In the genomic region with DNA sequence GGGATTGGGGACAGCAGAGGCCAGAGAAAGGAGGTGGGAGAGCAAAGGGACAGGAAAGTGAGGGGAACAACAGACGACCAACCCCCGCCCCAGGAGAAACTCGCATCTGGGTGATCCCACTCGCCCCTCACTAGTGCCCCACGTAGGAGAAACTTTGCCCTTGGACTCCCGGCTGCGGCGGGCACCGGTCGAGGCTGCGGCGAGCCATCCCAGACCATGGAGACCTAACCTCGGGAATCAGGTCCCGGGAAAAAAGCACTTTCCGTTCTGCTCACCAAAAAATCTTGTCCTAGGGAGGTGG, we compare ENCODE assay signal across 9 cellular contexts. TPM values are rescaled to one million over a fixed set of nuclear protein-coding genes. Genes with fewer than 3 reads are reported as not detected.
DNase-seq lines count a peak whose midpoint lies in the region; ATAC-seq, FAIRE-seq and TF ChIP-seq lines count a peak whose summit lies in the region.
"Had no signal": no experiment of that assay in that cellular context is flagged by ENCODE, and none has a peak within 500 bp of the region (broad histone marks: within the 10 kb centered on the region; RNA-seq: fewer than 3 reads in every experiment).

No MANE protein-coding gene starts in this region.

- no peaks in the 10 kb centered on the region for H3K79me2 ChIP-seq in GM12878 (ENCODE audit: control insufficient read depth, insufficient read depth, low read length)

- no peaks in the 10 kb centered on the region for H3K36me3 ChIP-seq in left ventricle myocardium inferior
- H3K36me3 ChIP-seq in GM12878 (ENCODE audit: control insufficient read depth in 2 of 2, insufficient read depth in 2 of 2, low read length in 1 of 2) = peaks cover 0 to 9% of the 10 kb centered on the region in 2 experiments; a peak in 2 of 4 replicates
- no peaks in the 10 kb centered on the region for H3K36me3 ChIP-seq in urinary bladder (ENCODE audit: insufficient read depth)

- H3K27ac ChIP-seq in left ventricle myocardium inferior (replicated peaks) (no peak overlapping the region), GM12878 (ENCODE audit: control insufficient read depth, insufficient read depth) (no peak overlapping the region), urinary bladder (ENCODE audit: low read depth) (no peak overlapping the region)

- 2% methylated on average over 15 of the region's 15 CpGs for WGBS in GM12878 (ENCODE audit: insufficient coverage, insufficient replicate concordance, low lambda C conversion rate, missing lambda C conversion rate)
- WGBS in urinary bladder = 3% methylated on average over 15 of the region's 15 CpGs

- TF ChIP-seq CTCF in left ventricle myocardium inferior (IDR thresholded peaks at IDR 0.05; ENCODE audit: borderline replicate concordance) = no peak
- TF ChIP-seq CTCF in GM12878 (IDR thresholded peaks at IDR 0.05 in 2 of 3, conservative IDR thresholded peaks at IDR 0.05 in 1 of 3; ENCODE audit: control insufficient read depth in 2 of 3, extremely low read depth in 1 of 3, insufficient read depth in 1 of 3, low read depth in 3 of 3, low read length in 3 of 3) = no peak
- no peak for TF ChIP-seq CTCF in GM10266 (IDR thresholded peaks at IDR 0.05; ENCODE audit: control insufficient read depth, insufficient read depth, low read depth, missing control alignments)

- POLR2A ChIA-PET in GM12878 (lab: Charles Lee) = interaction anchor here (0.6 to 8.7 kb wide), 11 partner anchors 10 to 206 kb away, joined by 3 to 77 read pairs (median 7); no protein-coding TSS in a partner anchor

- H4K20me1 ChIP-seq in GM12878 (ENCODE audit: control insufficient read depth, insufficient read depth) = no peaks in the 10 kb centered on the region

- in situ Hi-C loops in GM12878 (cut with MboI) = loop anchor here (5.0 kb wide), 1 partner anchor 103 kb away; no protein-coding TSS in a partner anchor

- TF ChIP-seq RAD21 in GM12878 (IDR thresholded peaks at IDR 0.05; ENCODE audit: insufficient read depth, low read depth, low read length) = no peak

- no TSS peak for BruUV-seq in GM12878 (replicated peaks; lab: Mats Ljungman, UMichigan)

- DNase-seq in left ventricle myocardium inferior (no peak), left ventricle myocardium superior (no peak), GM12878 (ENCODE audit: low read depth, low spot score) (no peak), GM10266 (ENCODE audit: extremely low spot score) (no peak)

- peak overlapping the region; percentile 25; the same call in 1 of the 2 replicates for H3K9ac ChIP-seq in GM12878 (ENCODE audit: control insufficient read depth, insufficient read depth, low read length)

- H3K4me2 ChIP-seq in GM12878 (ENCODE audit: control insufficient read depth, insufficient read depth) = peak overlapping the region; percentile 76

- RAD21 ChIA-PET in GM12878 (lab: Charles Lee; ENCODE audit: unreplicated experiment) = interaction anchor here (0.8 to 9.0 kb wide), 15 partner anchors 10 to 186 kb away, joined by 3 to 138 read pairs (median 7); no protein-coding TSS in a partner anchor

- intact Hi-C loops in left ventricle myocardium inferior (cut with micrococcal nuclease) = no loop called here
- intact Hi-C loops in left ventricle myocardium superior (cut with micrococcal nuclease) = no loop called here
- intact Hi-C loops in GM12878 (cut with micrococcal nuclease; ENCODE audit: unreplicated experiment) = loop anchor here (1.0 to 5.0 kb wide), 2 partner anchors 100 to 172 kb away; no protein-coding TSS in a partner anchor

- SMC1A ChIA-PET in GM12878 (lab: Charles Lee; ENCODE audit: uncharacterized antibody, unreplicated experiment) = interaction anchor here (0.8 to 8.6 kb wide), 11 partner anchors 10 to 186 kb away, joined by 3 to 100 read pairs (median 7); a partner anchor contains a TSS

- ATAC-seq in left ventricle myocardium superior = no peak
- no peak for ATAC-seq in GM12878
- ATAC-seq in HG02885 (IDR thresholded peaks at IDR 0.05; ENCODE audit: poor library complexity, unreplicated experiment) = no peak
- ATAC-seq in HG03097 (IDR thresholded peaks at IDR 0.05; ENCODE audit: low FRiP score, unreplicated experiment) = no peak

- peak overlapping the region; percentile 31; the same call in 1 of the 2 replicates for H2AFZ ChIP-seq in GM12878 (ENCODE audit: control insufficient read depth, low read depth, low read length)

- H3K4me3 ChIP-seq in left ventricle myocardium inferior = peak overlapping the region; percentile 69
- peak overlapping the region; percentile 93 for H3K4me3 ChIP-seq in GM12878
- peak overlapping the region; percentile 64 for H3K4me3 ChIP-seq in mononuclear cell (ENCODE audit: low read length)
- peak overlapping the region; percentile 58 for H3K4me3 ChIP-seq in urinary bladder (ENCODE audit: low read depth, low read length)

- no peak for FAIRE-seq in GM12878 (lab: Jason Lieb, UNC)
- FAIRE-seq: D721Med had no signal

- CTCF ChIA-PET in GM12878 (lab: Yijun Ruan, JAX) = interaction anchor here (0.9 to 10.1 kb wide), 4 partner anchors 18 to 174 kb away, joined by 3 to 60 read pairs (median 14); no protein-coding TSS in a partner anchor

- peaks cover 100% of the 10 kb centered on the region for H3K27me3 ChIP-seq in left ventricle myocardium inferior (ENCODE audit: low read depth)
- no peaks in the 10 kb centered on the region for H3K27me3 ChIP-seq in GM12878 (replicated peaks in 1 of 2; ENCODE audit: control insufficient read depth in 2 of 2, insufficient read depth in 2 of 2, low read length in 1 of 2)
- no peaks in the 10 kb centered on the region for H3K27me3 ChIP-seq in mononuclear cell (ENCODE audit: insufficient read depth, low read length)

- peaks cover 68% of the 10 kb centered on the region for H3K4me1 ChIP-seq in left ventricle myocardium inferior
- H3K4me1 ChIP-seq in GM12878 (ENCODE audit: control insufficient read depth, insufficient read depth, low read length) = peaks cover 8% of the 10 kb centered on the region
- H3K4me1 ChIP-seq in mononuclear cell (ENCODE audit: insufficient read depth, low read length) = peaks cover 50% of the 10 kb centered on the region
- peaks cover 4% of the 10 kb centered on the region for H3K4me1 ChIP-seq in urinary bladder (ENCODE audit: insufficient read depth)

- TF ChIP-seq POLR2A in GM12878 (IDR thresholded peaks at IDR 0.05; ENCODE audit: low read depth, low read length) = no peak

- no peaks in the 10 kb centered on the region for H3K9me3 ChIP-seq in left ventricle myocardium inferior (replicated peaks)
- no peaks in the 10 kb centered on the region for H3K9me3 ChIP-seq in GM12878 (replicated peaks; ENCODE audit: control insufficient read depth, insufficient read depth, low read length)
- H3K9me3 ChIP-seq in mononuclear cell (ENCODE audit: low read depth, low read length) = no peaks in the 10 kb centered on the region

- no peak for TF ChIP-seq EP300 in GM12878 (IDR thresholded peaks at IDR 0.05; ENCODE audit: borderline replicate concordance in 1 of 2, control insufficient read depth in 1 of 2, low read depth in 2 of 2, low read length in 2 of 2)

TF ChIP-seq in GM12878, 131 proteins besides CTCF, POLR2A, EP300 and RAD21:
- no peak for TF ChIP-seq ZNF217 (IDR thresholded peaks at IDR 0.05)
- TF ChIP-seq MTA3 (IDR thresholded peaks at IDR 0.05; ENCODE audit: borderline replicate concordance, low read length) = 0 out of 2 replicates have a peak, but pooled peaks have one; percentile 1
- TF ChIP-seq EED (IDR thresholded peaks at IDR 0.05; ENCODE audit: low read depth) = peak; percentile 10; the same call in 1 of the 2 replicates

RNA-seq across cellular contexts. Expression of a gene that starts 2.6 kb away (rescaled TPM):
- total RNA-seq in left ventricle myocardium inferior (0.25 TPM), left ventricle myocardium superior (0.30 TPM), GM12878 (2014; rRNA removed) (11.2 and 11.9 TPM in 2 replicates), GM12878 (2014; rRNA removed; fragmentation: Illumina TruSeq; extraction: Trizol) (7.1 and 7.3 TPM in 2 replicates), GM12878 (2021) (12.4 and 13.0 TPM in 2 replicates), mononuclear cell (7.1 TPM), urinary bladder (0.63 TPM)
- 32.5 and 37.0 TPM in 2 replicates for total RNA-seq in GM12878 (2013; cell fraction: nucleolus; rRNA removed)
- 3.1 TPM for polyA plus RNA-seq in GM12878 (2011; ENCODE audit: low read depth)
- polyA plus RNA-seq in GM12878 (2011; rRNA removed) (14.1 and 18.3 TPM in 2 replicates), GM12878 (2014; fragmentation: Illumina TruSeq; extraction: Trizol) (6.9 and 7.1 TPM in 2 replicates), GM12878 (2014; fragmentation: Nextera tagmentation; extraction: Ambion mirVana) (1 to 10 TPM; 1.8 to 2.2 TPM), GM12878 (2014; rRNA removed) (9.5 and 11.6 TPM in 2 replicates), GM12878 (2016; fragmentation: Nextera tagmentation; extraction: Ambion mirVana) (1 to 10 TPM; 6.0 to 7.5 TPM), urinary bladder (0.60 TPM)
- 19.1 and 25.6 TPM in 2 replicates for polyA plus RNA-seq in GM12878 (2011; cell fraction: cytosol; rRNA removed)
- polyA plus RNA-seq in GM12878 (2011; cell fraction: nucleus; rRNA removed) = 71.3 and 78.7 TPM in 2 replicates
- polyA plus RNA-seq in GM12878 (2012) = 3.7 and 5.5 TPM in 2 replicates
- polyA minus RNA-seq in GM12878 (2011; rRNA and poly(A)+ RNA removed) = 23.6 and 29.8 TPM in 2 replicates
- polyA minus RNA-seq in GM12878 (2011; cell fraction: cytosol; rRNA and poly(A)+ RNA removed) = 10.5 and 13.4 TPM in 2 replicates
- polyA minus RNA-seq in GM12878 (2011; cell fraction: nucleus; rRNA and poly(A)+ RNA removed) = 25.0 and 43.4 TPM in 2 replicates
